Comparison of ENCODE assay signal across 38 cellular contexts in the genomic region with DNA sequence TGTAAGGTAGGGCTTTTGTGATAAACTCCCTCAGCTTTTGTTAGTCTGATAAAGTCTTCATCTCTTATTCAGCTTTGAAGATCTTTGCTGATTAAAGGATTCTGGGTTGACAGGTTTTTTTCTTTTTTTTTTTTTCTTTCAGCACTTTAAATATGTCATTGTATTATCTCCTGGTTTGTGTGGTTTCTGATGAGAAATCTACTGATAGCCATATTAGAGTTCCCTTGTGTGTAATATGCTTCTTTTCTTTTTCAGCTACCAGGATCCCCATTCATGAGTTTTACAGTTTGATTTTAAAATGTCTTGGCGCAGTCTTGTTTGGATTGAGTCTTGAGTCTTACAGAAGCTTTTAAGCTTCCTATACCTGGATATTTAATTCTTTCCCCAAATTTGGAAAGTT.
"Had no signal": no experiment of that assay in that cellular context is flagged by ENCODE, and none has a peak within 500 bp of the region (broad histone marks: within the 10 kb centered on the region; RNA-seq: fewer than 3 reads in every experiment).

No MANE protein-coding gene starts in this region.

- H3K36me3 ChIP-seq: adrenal gland, ascending aorta, brain microvascular endothelial cell, breast epithelium, cardiac muscle cell had no signal

- H3K4me3 Mint-ChIP-seq: activated naive CD4-positive, alpha-beta T cell treated with anti-CD3 and anti-CD28 coated beads for 36 hours; activated naive CD4-positive, alpha-beta T cell treated with anti-CD3 and anti-CD28 coated beads, Interleukin-2, amount 10 ng/mL, durations not matched to agents 7 days and 5 days; activated naive CD4-positive, alpha-beta T cell treated with anti-CD3 and anti-CD28 coated beads, Interleukin-2, amount 50 U/mL, for 24 hours; activated naive CD8-positive, alpha-beta T cell; activated naive CD8-positive, alpha-beta T cell treated with anti-CD3 and anti-CD28 coated beads for 36 hours; activated naive CD8-positive, alpha-beta T cell treated with anti-CD3 and anti-CD28 coated beads, Interleukin-2, amount 10 ng/mL, durations not matched to agents 7 days and 5 days; activated naive CD8-positive, alpha-beta T cell treated with anti-CD3 and anti-CD28 coated beads, Interleukin-2, amount 50 U/mL, for 24 hours; activated T-cell treated with anti-CD3 and anti-CD28 coated beads, Interleukin-2, amount 50 U/mL, for 24 hours; activated T-cell treated with anti-CD3 and anti-CD28 coated beads, Interleukin-2, amount 50 U/mL, for 4 hours; activated T-cell treated with anti-CD3 and anti-CD28 coated beads, Interleukin-2, amount 50 U/mL, for 72 hours; activated T-helper 1 cell treated with anti-CD3 and anti-CD28 coated beads, Interleukin-12 subunit alpha, Interleukin-12 subunit beta, Interleukin-2, Interleukin-4 antibody, amounts not matched to agents 30 ng/mL and 10 ng/mL and 1 ng/mL, durations not matched to agents 14 hours and 24 hours and 36 hours; activated T-helper 17 cell treated with anti-CD3 and anti-CD28 coated beads, Interleukin-2, amount 50 U/mL, for 72 hours; brain; central memory CD8-positive, alpha-beta T cell had no signal

- DNase-seq: activated effector memory CD4-positive, alpha-beta T cell treated with anti-CD3 and anti-CD28 coated beads, Interleukin-2, amount 50 U/mL, for 16 hours; activated effector memory CD4-positive, alpha-beta T cell treated with Interleukin-2 at 50 U/mL for 16 hours; activated gamma-delta T cell; activated gamma-delta T cell treated with Interleukin-2 at 50 U/mL for 16 hours; activated naive CD4-positive, alpha-beta T cell; activated naive CD4-positive, alpha-beta T cell treated with anti-CD3 and anti-CD28 coated beads for 36 hours; activated naive CD4-positive, alpha-beta T cell treated with anti-CD3 and anti-CD28 coated beads, Interleukin-2, amount 10 ng/mL, durations not matched to agents 7 days and 5 days; activated naive CD4-positive, alpha-beta T cell treated with anti-CD3 and anti-CD28 coated beads, Interleukin-2, amount 50 U/mL, for 16 hours; activated naive CD4-positive, alpha-beta T cell treated with Interleukin-2 at 50 U/mL for 16 hours; activated naive CD8-positive, alpha-beta T cell treated with anti-CD3 and anti-CD28 coated beads for 36 hours; activated naive CD8-positive, alpha-beta T cell treated with anti-CD3 and anti-CD28 coated beads, Interleukin-2, amount 10 ng/mL, durations not matched to agents 7 days and 5 days; activated naive CD8-positive, alpha-beta T cell treated with anti-CD3 and anti-CD28 coated beads, Interleukin-2, amount 50 U/mL, for 24 hours; activated T-cell treated with anti-CD3 and anti-CD28 coated beads, Interleukin-2, amount 50 U/mL, for 1 hour; activated T-cell treated with anti-CD3 and anti-CD28 coated beads, Interleukin-2, amount 50 U/mL, for 24 hours; activated T-cell treated with anti-CD3 and anti-CD28 coated beads, Interleukin-2, amount 50 U/mL, for 4 hours; activated T-cell treated with anti-CD3 and anti-CD28 coated beads, Interleukin-2, amount 50 U/mL, for 48 hours; activated T-cell treated with anti-CD3 and anti-CD28 coated beads, Interleukin-2, amount 50 U/mL, for 72 hours; adrenal gland; amniotic stem cell; amygdala; anterior cingulate cortex; aorta; body of pancreas; brain microvascular endothelial cell; caudate nucleus; central memory CD4-positive, alpha-beta T cell; cerebellar nuclear complex had no signal

- ATAC-seq: activated naive CD4-positive, alpha-beta T cell treated with anti-CD3 and anti-CD28 coated beads, Interleukin-2, amount 50 U/mL, for 72 hours; activated naive CD8-positive, alpha-beta T cell treated with anti-CD3 and anti-CD28 coated beads, Interleukin-2, amount 50 U/mL, for 24 hours; activated T-cell treated with anti-CD3 and anti-CD28 coated beads, Interleukin-2, amount 50 U/mL, for 4 hours; activated T-cell treated with anti-CD3 and anti-CD28 coated beads, Interleukin-2, amount 50 U/mL, for 72 hours; activated T-helper 17 cell treated with anti-CD3 and anti-CD28 coated beads, Interleukin-2, amount 50 U/mL, for 72 hours; body of pancreas had no signal

- H3K4me1 Mint-ChIP-seq: activated naive CD4-positive, alpha-beta T cell treated with anti-CD3 and anti-CD28 coated beads, Interleukin-2, amount 10 ng/mL, durations not matched to agents 7 days and 5 days; activated naive CD4-positive, alpha-beta T cell treated with anti-CD3 and anti-CD28 coated beads, Interleukin-2, amount 50 U/mL, for 24 hours; activated naive CD8-positive, alpha-beta T cell treated with anti-CD3 and anti-CD28 coated beads for 36 hours; activated naive CD8-positive, alpha-beta T cell treated with anti-CD3 and anti-CD28 coated beads, Interleukin-2, amount 10 ng/mL, durations not matched to agents 7 days and 5 days; activated naive CD8-positive, alpha-beta T cell treated with anti-CD3 and anti-CD28 coated beads, Interleukin-2, amount 50 U/mL, for 24 hours; activated T-helper 17 cell treated with anti-CD3 and anti-CD28 coated beads, Interleukin-2, amount 50 U/mL, for 72 hours; brain; central memory CD8-positive, alpha-beta T cell had no signal

- H3K4me3 ChIP-seq: adrenal gland, ascending aorta, body of pancreas, breast epithelium, cardiac muscle cell had no signal

- H3K36me3 Mint-ChIP-seq: activated naive CD4-positive, alpha-beta T cell treated with anti-CD3 and anti-CD28 coated beads, Interleukin-2, amount 10 ng/mL, durations not matched to agents 7 days and 5 days; activated naive CD4-positive, alpha-beta T cell treated with anti-CD3 and anti-CD28 coated beads, Interleukin-2, amount 50 U/mL, for 24 hours; activated naive CD8-positive, alpha-beta T cell; activated naive CD8-positive, alpha-beta T cell treated with anti-CD3 and anti-CD28 coated beads for 36 hours; activated naive CD8-positive, alpha-beta T cell treated with anti-CD3 and anti-CD28 coated beads, Interleukin-2, amount 10 ng/mL, durations not matched to agents 7 days and 5 days; brain had no signal

- H3K27me3 Mint-ChIP-seq: activated naive CD4-positive, alpha-beta T cell treated with anti-CD3 and anti-CD28 coated beads, Interleukin-2, amount 10 ng/mL, durations not matched to agents 7 days and 5 days; activated naive CD4-positive, alpha-beta T cell treated with anti-CD3 and anti-CD28 coated beads, Interleukin-2, amount 50 U/mL, for 24 hours; activated naive CD8-positive, alpha-beta T cell; activated naive CD8-positive, alpha-beta T cell treated with anti-CD3 and anti-CD28 coated beads for 36 hours; activated naive CD8-positive, alpha-beta T cell treated with anti-CD3 and anti-CD28 coated beads, Interleukin-2, amount 10 ng/mL, durations not matched to agents 7 days and 5 days; activated naive CD8-positive, alpha-beta T cell treated with anti-CD3 and anti-CD28 coated beads, Interleukin-2, amount 50 U/mL, for 24 hours; activated T-cell treated with anti-CD3 and anti-CD28 coated beads, Interleukin-2, amount 50 U/mL, for 24 hours; activated T-helper 17 cell treated with anti-CD3 and anti-CD28 coated beads, Interleukin-2, amount 50 U/mL, for 72 hours; central memory CD8-positive, alpha-beta T cell had no signal

- H3K27me3 ChIP-seq: adrenal gland, ascending aorta, body of pancreas, brain microvascular endothelial cell, breast epithelium, cardiac muscle cell had no signal

- H3K27ac Mint-ChIP-seq: activated naive CD4-positive, alpha-beta T cell treated with anti-CD3 and anti-CD28 coated beads for 36 hours; activated naive CD4-positive, alpha-beta T cell treated with anti-CD3 and anti-CD28 coated beads, Interleukin-2, amount 10 ng/mL, durations not matched to agents 7 days and 5 days; activated naive CD4-positive, alpha-beta T cell treated with anti-CD3 and anti-CD28 coated beads, Interleukin-2, amount 50 U/mL, for 24 hours; activated naive CD4-positive, alpha-beta T cell treated with anti-CD3 and anti-CD28 coated beads, Interleukin-2, amount 50 U/mL, for 72 hours; activated naive CD8-positive, alpha-beta T cell; activated naive CD8-positive, alpha-beta T cell treated with anti-CD3 and anti-CD28 coated beads for 36 hours; activated naive CD8-positive, alpha-beta T cell treated with anti-CD3 and anti-CD28 coated beads, Interleukin-2, amount 10 ng/mL, durations not matched to agents 7 days and 5 days; activated naive CD8-positive, alpha-beta T cell treated with anti-CD3 and anti-CD28 coated beads, Interleukin-2, amount 50 U/mL, for 24 hours; activated T-cell treated with anti-CD3 and anti-CD28 coated beads, Interleukin-2, amount 50 U/mL, for 24 hours; activated T-cell treated with anti-CD3 and anti-CD28 coated beads, Interleukin-2, amount 50 U/mL, for 72 hours; activated T-helper 1 cell treated with anti-CD3 and anti-CD28 coated beads, Interleukin-12 subunit alpha, Interleukin-12 subunit beta, Interleukin-2, Interleukin-4 antibody, amounts not matched to agents 30 ng/mL and 10 ng/mL and 1 ng/mL, durations not matched to agents 14 hours and 24 hours and 36 hours; activated T-helper 17 cell treated with anti-CD3 and anti-CD28 coated beads, Interleukin-2, amount 50 U/mL, for 72 hours; activated T-helper 2 cell treated with anti-CD3 and anti-CD28 coated beads, Interferon-gamma antibody, Interleukin-2, Interleukin-4, amounts not matched to agents 10 μg/mL and 5 μg/mL and 100 μg/mL, durations not matched to agents 14 hours and 24 hours and 36 hours; brain had no signal

- H3K27ac ChIP-seq: adrenal gland, ascending aorta, body of pancreas, brain microvascular endothelial cell, breast epithelium, cardiac muscle cell had no signal

- H3K9me3 ChIP-seq: adrenal gland had no signal

- H3K4me1 ChIP-seq: adrenal gland, ascending aorta, body of pancreas, breast epithelium had no signal
